ENCODE assay signal across 12 cellular contexts in the genomic region with DNA sequence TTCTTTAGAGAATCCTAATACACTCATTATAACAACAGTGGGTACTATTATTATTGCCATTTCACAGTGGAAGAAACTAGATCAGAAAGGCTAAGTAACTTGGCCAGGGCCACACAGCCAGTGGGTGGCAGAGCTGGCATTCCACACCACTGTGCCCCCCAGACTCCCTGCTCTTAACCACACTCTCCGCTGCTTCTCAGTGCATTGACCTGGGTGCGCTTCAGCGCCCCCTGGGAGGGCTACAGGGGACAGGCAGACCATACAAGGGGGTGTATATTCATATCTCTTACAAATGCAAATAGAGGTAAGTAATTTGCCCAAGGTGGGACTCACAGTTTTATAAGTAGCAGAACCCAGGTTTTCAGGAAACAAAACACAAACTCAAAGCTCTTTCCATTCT.
A peak's percentile ranks its signal among the peaks of the same experiment; 100 is the strongest.
DNase-seq lines count a peak whose midpoint lies in the region; ATAC-seq and TF ChIP-seq lines count a peak whose summit lies in the region.
"Had no signal": no experiment of that assay in that cellular context is flagged by ENCODE, and none has a peak within 500 bp of the region (broad histone marks: within the 10 kb centered on the region; RNA-seq: fewer than 3 reads in every experiment).

No MANE protein-coding gene starts in this region.

- no peak for ATAC-seq in HG03039 (IDR thresholded peaks at IDR 0.05; ENCODE audit: unreplicated experiment)

- no peak overlapping the region for H3K27ac ChIP-seq in smooth muscle cell (ENCODE audit: low read depth)
- H3K27ac ChIP-seq in spleen, result no peak overlapping the region
- H3K27ac ChIP-seq: thoracic aorta had no signal

- no peaks in the 10 kb centered on the region for H3K27me3 ChIP-seq in smooth muscle cell (ENCODE audit: low read depth)
- H3K27me3 ChIP-seq in spleen (replicated peaks in 1 of 7), result no peaks in the 10 kb centered on the region

- no peak overlapping the region for H3K4me2 ChIP-seq in smooth muscle cell

- TF ChIP-seq CTCF in chondrocyte (IDR thresholded peaks at IDR 0.05), result peak; percentile 50
- TF ChIP-seq CTCF in smooth muscle cell (IDR thresholded peaks at IDR 0.05; ENCODE audit: borderline replicate concordance, insufficient read depth, poor library complexity, severe bottlenecking), result peak; percentile 16
- TF ChIP-seq CTCF in spleen (IDR thresholded peaks at IDR 0.05 in 8 of 11, conservative IDR thresholded peaks at IDR 0.05 in 3 of 11), result peak in 3 of 11 experiments; percentile 27 to 30 (median 28)

- no peak overlapping the region for H2AFZ ChIP-seq in smooth muscle cell (ENCODE audit: low read depth)

- no peak overlapping the region for H3K27ac Mint-ChIP-seq in chondrocyte (ENCODE audit: unreplicated experiment)
- H3K27ac Mint-ChIP-seq: activated T-helper 17 cell treated with anti-CD3 and anti-CD28 coated beads, Interleukin-2, amount 50 U/mL, for 72 hours had no signal

- H3K4me3 ChIP-seq in smooth muscle cell, result no peak overlapping the region
- H3K4me3 ChIP-seq in spleen, result no peak overlapping the region
- H3K4me3 ChIP-seq: thoracic aorta had no signal

- peak; percentile 63 for DNase-seq in activated effector memory CD4-positive, alpha-beta T cell treated with anti-CD3 and anti-CD28 coated beads, Interleukin-2, amount 50 U/mL, for 16 hours
- no peak for DNase-seq in activated effector memory CD4-positive, alpha-beta T cell treated with Interleukin-2 at 50 U/mL for 16 hours
- peak; percentile 24 for DNase-seq in NCI-H69 (lab: John Stamatoyannopoulos, UW)
- DNase-seq in chondrocyte (ENCODE audit: low spot score), result no peak
- no peak for DNase-seq in smooth muscle cell (lab: John Stamatoyannopoulos, UW; ENCODE audit: unreplicated experiment)
- DNase-seq in spleen, result no peak
- no peak for DNase-seq in hippocampal formation (lab: John Stamatoyannopoulos, UW)
- DNase-seq: DMS79 treated with DMSO at 0.1 percent for 48 hours, retina had no signal

- intact Hi-C loops in spleen (cut with DNase I; ENCODE audit: low total_unique reads), result no loop called here

- H3K4me3 Mint-ChIP-seq in chondrocyte (ENCODE audit: unreplicated experiment), result no peak overlapping the region
- H3K4me3 Mint-ChIP-seq: activated T-helper 17 cell treated with anti-CD3 and anti-CD28 coated beads, Interleukin-2, amount 50 U/mL, for 72 hours had no signal

- WGBS in smooth muscle cell (ENCODE audit: low lambda C conversion rate), result 69% methylated on average over 3 of the region's 3 CpGs
- 61 to 78% (median 74%) methylated on average over 3 of the region's 3 CpGs for WGBS in spleen, 5 donors

- H3K9me3 Mint-ChIP-seq in chondrocyte (ENCODE audit: low read depth), result no peaks in the 10 kb centered on the region
- H3K9me3 Mint-ChIP-seq: activated T-helper 17 cell treated with anti-CD3 and anti-CD28 coated beads, Interleukin-2, amount 50 U/mL, for 72 hours had no signal

- no peaks in the 10 kb centered on the region for H3K27me3 Mint-ChIP-seq in chondrocyte (ENCODE audit: low read depth)
- H3K27me3 Mint-ChIP-seq: activated T-helper 17 cell treated with anti-CD3 and anti-CD28 coated beads, Interleukin-2, amount 50 U/mL, for 72 hours had no signal

- no peaks in the 10 kb centered on the region for H3K36me3 ChIP-seq in smooth muscle cell (ENCODE audit: low read depth)
- H3K36me3 ChIP-seq in spleen, result peaks cover 0 to 15% (median 0%) of the 10 kb centered on the region in 6 donors
- H3K36me3 ChIP-seq: thoracic aorta had no signal

- peaks cover 4% of the 10 kb centered on the region for H3K4me1 Mint-ChIP-seq in chondrocyte (ENCODE audit: low read depth)

- no peaks in the 10 kb centered on the region for H3K9me3 ChIP-seq in smooth muscle cell (replicated peaks; ENCODE audit: low read depth)
- no peaks in the 10 kb centered on the region for H3K9me3 ChIP-seq in spleen
- H3K9me3 ChIP-seq: thoracic aorta had no signal

- H3K9ac ChIP-seq in smooth muscle cell (ENCODE audit: low read depth), result no peak overlapping the region

- H3K36me3 Mint-ChIP-seq in chondrocyte (ENCODE audit: low read depth), result peaks cover 2% of the 10 kb centered on the region

- TF ChIP-seq POLR2A in spleen (IDR thresholded peaks at IDR 0.05), result no peak

- no peaks in the 10 kb centered on the region for H4K20me1 ChIP-seq in smooth muscle cell (ENCODE audit: low read depth)

- H3K79me2 ChIP-seq in smooth muscle cell (ENCODE audit: low read depth), result no peaks in the 10 kb centered on the region

- H3K4me1 ChIP-seq in smooth muscle cell (ENCODE audit: low read depth), result no peaks in the 10 kb centered on the region
- no peaks in the 10 kb centered on the region for H3K4me1 ChIP-seq in spleen

- no peaks in the 10 kb centered on the region for H3F3A ChIP-seq in smooth muscle cell (ENCODE audit: low read depth)

Comparison
In these comparisons a context has a peak if more than half of its experiments do, and no peak if none do; other contexts are left out.
1. DNase-seq: peak in activated effector memory CD4-positive, alpha-beta T cell treated with anti-CD3 and anti-CD28 coated beads, Interleukin-2, amount 50 U/mL, for 16 hours (single experiment) and NCI-H69 (single experiment); none in activated effector memory CD4-positive, alpha-beta T cell treated with Interleukin-2 at 50 U/mL for 16 hours (single experiment), chondrocyte (single experiment), smooth muscle cell (single experiment), spleen (single experiment) and hippocampal formation (0 of 2).